In genomic region chr3:135056084-135056730, GRCh38 we compare ENCODE assay signal across 27 cellular contexts.
DNase-seq lines count a peak whose midpoint lies in the region; ATAC-seq and TF ChIP-seq lines count a peak whose summit lies in the region.
"Had no signal": no experiment of that assay in that cellular context is flagged by ENCODE, and none has a peak within 500 bp of the region (broad histone marks: within the 10 kb centered on the region; RNA-seq: fewer than 3 reads in every experiment).

No MANE protein-coding gene starts in this region.

- H3K9me3 ChIP-seq in breast epithelium = no peaks in the 10 kb centered on the region
- no peaks in the 10 kb centered on the region for H3K9me3 ChIP-seq in RWPE2 (ENCODE audit: severe bottlenecking)
- no peaks in the 10 kb centered on the region for H3K9me3 ChIP-seq in vagina
- H3K9me3 ChIP-seq: colonic mucosa, pancreas, SJCRH30 had no signal

- no peak for TF ChIP-seq CTCF in MCF 10A (IDR thresholded peaks at IDR 0.05; ENCODE audit: unreplicated experiment)
- no peak for TF ChIP-seq CTCF in breast epithelium (IDR thresholded peaks at IDR 0.05)
- no peak for TF ChIP-seq CTCF in RWPE2 (IDR thresholded peaks at IDR 0.05; ENCODE audit: poor library complexity, severe bottlenecking)
- TF ChIP-seq CTCF in vagina (IDR thresholded peaks at IDR 0.05) = no peak

- intact Hi-C loops in MCF 10A (cut with micrococcal nuclease) = no loop called here
- intact Hi-C loops in breast epithelium (cut with DNase I; ENCODE audit: low total_unique reads) = no loop called here
- intact Hi-C loops in vagina (cut with DNase I) = no loop called here
- intact Hi-C loops in activated T-helper 2 cell treated with anti-CD3 and anti-CD28 coated beads, Interferon-gamma antibody, Interleukin-2, Interleukin-4, amounts not matched to agents 10 μg/mL and 5 μg/mL and 100 μg/mL, durations not matched to agents 14 hours and 24 hours and 36 hours (cut with micrococcal nuclease) = no loop called here

- H3K27ac Mint-ChIP-seq in MCF 10A (ENCODE audit: low read depth, unreplicated experiment) = no peak overlapping the region
- H3K27ac Mint-ChIP-seq in activated T-helper 2 cell treated with anti-CD3 and anti-CD28 coated beads, Interferon-gamma antibody, Interleukin-2, Interleukin-4, amounts not matched to agents 10 μg/mL and 5 μg/mL and 100 μg/mL, durations not matched to agents 14 hours and 24 hours and 36 hours = no peak overlapping the region
- H3K27ac Mint-ChIP-seq: activated CD4-positive, alpha-beta memory T cell treated with anti-CD3 and anti-CD28 coated beads for 36 hours; activated naive CD8-positive, alpha-beta T cell; CD4-positive, alpha-beta memory T cell; effector memory CD8-positive, alpha-beta T cell; nephron progenitor cell; T-cell had no signal

- peak; percentile 10; the same call in 1 of the 3 replicates for ATAC-seq in RWPE2 (ENCODE audit: low read depth)
- ATAC-seq: effector memory CD8-positive, alpha-beta T cell; pancreas; T-cell had no signal

- no TSS peak for BruUV-seq in MCF 10A (replicated peaks; lab: Mats Ljungman, UMichigan)

- no peaks in the 10 kb centered on the region for H3K36me3 ChIP-seq in breast epithelium
- H3K36me3 ChIP-seq in RWPE2 (ENCODE audit: low read depth) = no peaks in the 10 kb centered on the region
- no peaks in the 10 kb centered on the region for H3K36me3 ChIP-seq in vagina
- H3K36me3 ChIP-seq: cardiac muscle cell, colonic mucosa, pancreas, SJCRH30 had no signal

- H3K9me3 Mint-ChIP-seq in MCF 10A (ENCODE audit: unreplicated experiment) = peaks cover 34% of the 10 kb centered on the region
- no peaks in the 10 kb centered on the region for H3K9me3 Mint-ChIP-seq in activated T-helper 2 cell treated with anti-CD3 and anti-CD28 coated beads, Interferon-gamma antibody, Interleukin-2, Interleukin-4, amounts not matched to agents 10 μg/mL and 5 μg/mL and 100 μg/mL, durations not matched to agents 14 hours and 24 hours and 36 hours
- H3K9me3 Mint-ChIP-seq: activated CD4-positive, alpha-beta memory T cell treated with anti-CD3 and anti-CD28 coated beads for 36 hours; nephron progenitor cell had no signal

- no peaks in the 10 kb centered on the region for H3K36me3 Mint-ChIP-seq in MCF 10A (ENCODE audit: insufficient read depth, unreplicated experiment)
- H3K36me3 Mint-ChIP-seq in activated T-helper 2 cell treated with anti-CD3 and anti-CD28 coated beads, Interferon-gamma antibody, Interleukin-2, Interleukin-4, amounts not matched to agents 10 μg/mL and 5 μg/mL and 100 μg/mL, durations not matched to agents 14 hours and 24 hours and 36 hours (ENCODE audit: low read depth) = no peaks in the 10 kb centered on the region
- H3K36me3 Mint-ChIP-seq: activated CD4-positive, alpha-beta memory T cell treated with anti-CD3 and anti-CD28 coated beads for 36 hours; activated naive CD8-positive, alpha-beta T cell; CD4-positive, alpha-beta memory T cell; T-cell had no signal

- TF ChIP-seq POLR2A in breast epithelium (IDR thresholded peaks at IDR 0.05) = no peak
- no peak for TF ChIP-seq POLR2A in vagina (IDR thresholded peaks at IDR 0.05)

- H3K27ac ChIP-seq in breast epithelium = no peak overlapping the region
- no peak overlapping the region for H3K27ac ChIP-seq in RWPE2 (ENCODE audit: poor library complexity, severe bottlenecking)
- no peak overlapping the region for H3K27ac ChIP-seq in vagina
- H3K27ac ChIP-seq: cardiac muscle cell, colonic mucosa, pancreas, SJCRH30 had no signal

- CTCF ChIA-PET in MCF 10A (lab: Yijun Ruan, JAX) = interaction anchor here (0.7 kb wide), 1 partner anchor 28 kb away, joined by 3 read pairs; no protein-coding TSS in a partner anchor

- no peaks in the 10 kb centered on the region for H3K4me1 ChIP-seq in breast epithelium
- H3K4me1 ChIP-seq in RWPE2 (ENCODE audit: insufficient read depth, poor library complexity, severe bottlenecking) = no peaks in the 10 kb centered on the region
- H3K4me1 ChIP-seq in vagina = no peaks in the 10 kb centered on the region
- H3K4me1 ChIP-seq: colonic mucosa, pancreas, SJCRH30 had no signal

- no peak overlapping the region for H3K4me3 Mint-ChIP-seq in MCF 10A (ENCODE audit: unreplicated experiment)
- H3K4me3 Mint-ChIP-seq in activated T-helper 2 cell treated with anti-CD3 and anti-CD28 coated beads, Interferon-gamma antibody, Interleukin-2, Interleukin-4, amounts not matched to agents 10 μg/mL and 5 μg/mL and 100 μg/mL, durations not matched to agents 14 hours and 24 hours and 36 hours (ENCODE audit: low read depth) = no peak overlapping the region
- H3K4me3 Mint-ChIP-seq: activated CD4-positive, alpha-beta memory T cell treated with anti-CD3 and anti-CD28 coated beads for 36 hours; activated naive CD8-positive, alpha-beta T cell; CD4-positive, alpha-beta memory T cell; effector memory CD8-positive, alpha-beta T cell; nephron progenitor cell; T-cell had no signal

- H3K27me3 Mint-ChIP-seq in MCF 10A (ENCODE audit: insufficient read depth, unreplicated experiment) = no peaks in the 10 kb centered on the region
- H3K27me3 Mint-ChIP-seq in activated T-helper 2 cell treated with anti-CD3 and anti-CD28 coated beads, Interferon-gamma antibody, Interleukin-2, Interleukin-4, amounts not matched to agents 10 μg/mL and 5 μg/mL and 100 μg/mL, durations not matched to agents 14 hours and 24 hours and 36 hours (ENCODE audit: low read depth) = no peaks in the 10 kb centered on the region
- H3K27me3 Mint-ChIP-seq: activated CD4-positive, alpha-beta memory T cell treated with anti-CD3 and anti-CD28 coated beads for 36 hours; effector memory CD8-positive, alpha-beta T cell had no signal

- H3K4me3 ChIP-seq in breast epithelium (no peak overlapping the region), RWPE2 (ENCODE audit: severe bottlenecking) (no peak overlapping the region), vagina (no peak overlapping the region)
- H3K4me3 ChIP-seq: cardiac muscle cell, colonic mucosa, lung, pancreas, SJCRH30 had no signal

- H3K27me3 ChIP-seq in breast epithelium (no peaks in the 10 kb centered on the region), RWPE2 (ENCODE audit: insufficient read depth, poor library complexity, severe bottlenecking) (no peaks in the 10 kb centered on the region), vagina (no peaks in the 10 kb centered on the region)
- H3K27me3 ChIP-seq: cardiac muscle cell, colonic mucosa, pancreas, SJCRH30 had no signal

- H3K4me1 Mint-ChIP-seq in MCF 10A (ENCODE audit: insufficient read depth, unreplicated experiment) = no peaks in the 10 kb centered on the region
- H3K4me1 Mint-ChIP-seq in activated T-helper 2 cell treated with anti-CD3 and anti-CD28 coated beads, Interferon-gamma antibody, Interleukin-2, Interleukin-4, amounts not matched to agents 10 μg/mL and 5 μg/mL and 100 μg/mL, durations not matched to agents 14 hours and 24 hours and 36 hours (ENCODE audit: low read depth) = no peaks in the 10 kb centered on the region
- H3K4me1 Mint-ChIP-seq: CD4-positive, alpha-beta memory T cell; nephron progenitor cell; T-cell had no signal

- POLR2A ChIA-PET in MCF 10A (lab: Yijun Ruan, JAX) = no interaction called here

- DNase-seq in MCF 10A (ENCODE audit: unreplicated experiment) = peak; percentile 0
- DNase-seq in breast epithelium (ENCODE audit: low spot score in 2 of 2) = no peak
- peak; percentile 16 for DNase-seq in NCI-H2107 (lab: John Stamatoyannopoulos, UW)
- no peak for DNase-seq in RWPE2 (ENCODE audit: low spot score)
- peak; percentile 62 to 81 for DNase-seq in vagina (ENCODE audit: extremely low spot score in 2 of 2)
- no peak for DNase-seq in DMS 273 treated with DMSO at 0.1 percent for 48 hours (lab: John Stamatoyannopoulos, UW)
- DNase-seq in activated T-helper 2 cell treated with anti-CD3 and anti-CD28 coated beads, Interferon-gamma antibody, Interleukin-2, Interleukin-4, amounts not matched to agents 10 μg/mL and 5 μg/mL and 100 μg/mL, durations not matched to agents 14 hours and 24 hours and 36 hours (ENCODE audit: low spot score) = no peak
- DNase-seq in glomerular visceral epithelial cell (ENCODE audit: extremely low spot score) = no peak
- DNase-seq: activated CD4-positive, alpha-beta memory T cell treated with anti-CD3 and anti-CD28 coated beads for 36 hours; activated CD4-positive, CD25-positive, alpha-beta regulatory T cell treated with anti-CD3 and anti-CD28 coated beads, Interleukin-2, amount 50 U/mL, for 72 hours; activated CD8-positive, alpha-beta memory T cell treated with anti-CD3 and anti-CD28 coated beads, Interleukin-2, amount 50 U/mL, for 4 hours; CD4-positive, alpha-beta memory T cell; colonic mucosa; effector memory CD8-positive, alpha-beta T cell; erythroblast; foreskin fibroblast; GF-D8; NCI-H1694; nephron progenitor cell; pancreas; SJCRH30; stimulated activated CD4-positive, alpha-beta T cell treated with anti-CD3 and anti-CD28 coated beads, Interleukin-2, amount 100 ng/mL, for 24 hours; T-cell; trophoblast cell had no signal

Comparison
In these comparisons a context has a peak if more than half of its experiments do, and no peak if none do; other contexts are left out.
1. DNase-seq: peak in MCF 10A (single experiment), NCI-H2107 (single experiment) and vagina (2 of 2); none in breast epithelium (0 of 2), RWPE2 (single experiment), DMS 273 treated with DMSO at 0.1 percent for 48 hours (single experiment), activated T-helper 2 cell treated with anti-CD3 and anti-CD28 coated beads, Interferon-gamma antibody, Interleukin-2, Interleukin-4, amounts not matched to agents 10 μg/mL and 5 μg/mL and 100 μg/mL, durations not matched to agents 14 hours and 24 hours and 36 hours (single experiment) and glomerular visceral epithelial cell (single experiment).